ENCODE assay signal across 19 cellular contexts in genomic region chr20:3734111-3734843, GRCh38. TPM values are rescaled to one million over a fixed set of nuclear protein-coding genes. Genes with fewer than 3 reads are reported as not detected.
DNase-seq lines count a peak whose midpoint lies in the region; ATAC-seq, FAIRE-seq and TF ChIP-seq lines count a peak whose summit lies in the region.
"Had no signal": no experiment of that assay in that cellular context is flagged by ENCODE, and none has a peak within 500 bp of the region (broad histone marks: within the 10 kb centered on the region; RNA-seq: fewer than 3 reads in every experiment).

No MANE protein-coding gene starts in this region.

- no peak overlapping the region for H2BK15ac ChIP-seq in mesendoderm (replicated peaks; ENCODE audit: low read depth)

- no peak overlapping the region for H2AK5ac ChIP-seq in mesendoderm (ENCODE audit: low read length)

- peaks cover 29 to 40% of the 10 kb centered on the region in 2 donors for H3K27me3 Mint-ChIP-seq in T-cell

- no peak for FAIRE-seq in H54 (lab: Jason Lieb, UNC)
- FAIRE-seq: D721Med had no signal

- no peak overlapping the region for H3K27ac Mint-ChIP-seq in T-cell
- H3K27ac Mint-ChIP-seq: activated naive CD8-positive, alpha-beta T cell treated with anti-CD3 and anti-CD28 coated beads for 36 hours had no signal

- POLR2A ChIA-PET in T-cell (lab: Charles Lee), result no interaction called here

- H3K4me1 Mint-ChIP-seq in T-cell, result peaks cover 0 to 3% (median 0%) of the 10 kb centered on the region in 3 donors
- H3K4me1 Mint-ChIP-seq: activated naive CD8-positive, alpha-beta T cell treated with anti-CD3 and anti-CD28 coated beads for 36 hours had no signal

- TF ChIP-seq CTCF in lower lobe of right lung (IDR thresholded peaks at IDR 0.05) (no peak), testis (IDR thresholded peaks at IDR 0.05) (no peak)

- no peak overlapping the region for H3K56ac ChIP-seq in mesendoderm (ENCODE audit: low read length)

- H3K23ac ChIP-seq in mesendoderm (ENCODE audit: low read length), result no peak overlapping the region

- no peak overlapping the region for H4K8ac ChIP-seq in mesendoderm (ENCODE audit: low read depth, low read length)

- H3K4me3 ChIP-seq in lower lobe of right lung (peak overlapping the region; percentile 62), testis (no peak overlapping the region), mesendoderm (ENCODE audit: low read length) (no peak overlapping the region)
- H3K4me3 ChIP-seq: cardiac muscle cell had no signal

- 62% methylated on average over 12 of the region's 12 CpGs for WGBS in testis, 2 donors
- WGBS in mesendoderm (ENCODE audit: extremely low coverage, insufficient coverage, low lambda C conversion rate), result no CpG with 5 or more reads among the region's 12 CpGs

- H3K9ac ChIP-seq in mesendoderm (ENCODE audit: low read length), result no peak overlapping the region

- H3K27ac ChIP-seq in lower lobe of right lung (peak overlapping the region; percentile 79), testis (peak overlapping the region in 1 of 2 donors; percentile 19), mesendoderm (ENCODE audit: low read depth, low read length) (no peak overlapping the region)
- H3K27ac ChIP-seq: cardiac muscle cell, foreskin keratinocyte had no signal

- peak; percentile 55 for ATAC-seq in esophagus mucosa
- ATAC-seq in lower lobe of right lung, result peak; percentile 50 to 56
- ATAC-seq in T-cell (replicated peaks in 1 of 4), result no peak
- ATAC-seq: foreskin keratinocyte had no signal

- H3K4me1 ChIP-seq in lower lobe of right lung (peaks cover 60% of the 10 kb centered on the region), testis (no peaks in the 10 kb centered on the region), mesendoderm (ENCODE audit: control insufficient read depth, low read depth, low read length) (peaks cover 2% of the 10 kb centered on the region)
- H3K4me1 ChIP-seq: foreskin keratinocyte had no signal

- no peaks in the 10 kb centered on the region for H3K9me3 ChIP-seq in lower lobe of right lung
- H3K9me3 ChIP-seq in testis, result no peaks in the 10 kb centered on the region
- H3K9me3 ChIP-seq: BE2C, ovary had no signal

- CTCF ChIA-PET in T-cell (lab: Charles Lee), result interaction anchor here in 1 of 2 donors (0.7 kb wide), 1 partner anchor 318 kb away, joined by 4 read pairs; no protein-coding TSS in a partner anchor

- H3K79me2 ChIP-seq in mesendoderm (ENCODE audit: control insufficient read depth, insufficient read depth, low read length), result no peaks in the 10 kb centered on the region

- no peak overlapping the region for H2BK120ac ChIP-seq in mesendoderm (ENCODE audit: low read depth, low read length)

- no peak overlapping the region for H3K18ac ChIP-seq in mesendoderm (ENCODE audit: low read length)

- H2BK5ac ChIP-seq in mesendoderm (ENCODE audit: low read length), result no peak overlapping the region

- peaks cover 16% of the 10 kb centered on the region for H3K27me3 ChIP-seq in lower lobe of right lung (ENCODE audit: low read depth)
- no peaks in the 10 kb centered on the region for H3K27me3 ChIP-seq in testis
- H3K27me3 ChIP-seq in mesendoderm (ENCODE audit: insufficient read depth, low read length, poor library complexity), result no peaks in the 10 kb centered on the region
- H3K27me3 ChIP-seq: BE2C, ovary had no signal

- H3K36me3 ChIP-seq in lower lobe of right lung, result peaks cover 4% of the 10 kb centered on the region
- H3K36me3 ChIP-seq in testis (ENCODE audit: low read depth, missing control alignments), result no peaks in the 10 kb centered on the region
- no peaks in the 10 kb centered on the region for H3K36me3 ChIP-seq in mesendoderm (ENCODE audit: control insufficient read depth, insufficient read depth, low read length)
- H3K36me3 ChIP-seq: BE2C, cardiac muscle cell, ovary had no signal

- peak; percentile 17 for DNase-seq in NCI-H2029 (lab: John Stamatoyannopoulos, UW)
- DNase-seq in lower lobe of right lung, result peak; percentile 65
- DNase-seq in testis, result peak; percentile 43
- DNase-seq in T-helper 1 cell, result no peak
- no peak for DNase-seq in mesendoderm
- DNase-seq in T-cell, result no peak
- DNase-seq in H54 (ENCODE audit: insufficient read length, low spot score), result no peak
- DNase-seq: activated CD4-positive, alpha-beta T cell treated with anti-CD3 and anti-CD28 coated beads, Interleukin-2, amount 50 U/mL, for 4 hours; activated naive CD8-positive, alpha-beta T cell treated with anti-CD3 and anti-CD28 coated beads for 36 hours; activated T-cell treated with anti-CD3 and anti-CD28 coated beads, Interleukin-2, amount 50 U/mL, for 1 hour; BE2C; foreskin keratinocyte; NCI-H1436 treated with DMSO at 0.1 percent for 48 hours; stimulated activated naive CD4-positive, alpha-beta T cell treated with Interleukin-2 at 50 U/mL for 16 hours had no signal

- no peak overlapping the region for H4K5ac ChIP-seq in mesendoderm (ENCODE audit: low read length)

- intact Hi-C loops in lower lobe of right lung (cut with DNase I), result no loop called here
- intact Hi-C loops in testis (cut with DNase I; ENCODE audit: low total_unique reads), result no loop called here

- TF ChIP-seq POLR2A in testis (IDR thresholded peaks at IDR 0.05), result no peak
- TF ChIP-seq POLR2A in H54 (IDR thresholded peaks at IDR 0.05; ENCODE audit: low read depth, low read length), result no peak

- H3K4me3 Mint-ChIP-seq in T-cell, result no peak overlapping the region
- H3K4me3 Mint-ChIP-seq: activated naive CD8-positive, alpha-beta T cell treated with anti-CD3 and anti-CD28 coated beads for 36 hours had no signal

- H3K79me1 ChIP-seq in mesendoderm (ENCODE audit: low read length), result no peaks in the 10 kb centered on the region

- H3K4me2 ChIP-seq in mesendoderm (ENCODE audit: low read length), result no peak overlapping the region

- no peaks in the 10 kb centered on the region for H3K9me3 Mint-ChIP-seq in T-cell
- H3K9me3 Mint-ChIP-seq: activated naive CD8-positive, alpha-beta T cell treated with anti-CD3 and anti-CD28 coated beads for 36 hours had no signal

- no peaks in the 10 kb centered on the region for H3K36me3 Mint-ChIP-seq in T-cell
- H3K36me3 Mint-ChIP-seq: activated naive CD8-positive, alpha-beta T cell treated with anti-CD3 and anti-CD28 coated beads for 36 hours had no signal

- no peak overlapping the region for H3K4ac ChIP-seq in mesendoderm (ENCODE audit: low read depth, low read length)

RNA-seq across cellular contexts. Expression of gene HSPA12B, which starts 1.8 kb away (rescaled TPM):
- total RNA-seq in esophagus mucosa, result 1.2 TPM
- total RNA-seq in lower lobe of right lung, result 36.9 TPM
- 10 to 100 TPM; 10.7 to 11.1 TPM for total RNA-seq in testis
- polyA plus RNA-seq in testis (ENCODE audit: insufficient read depth, low read depth, low replicate concordance), result 8.0 TPM
- polyA plus RNA-seq in mesendoderm (2013, experiment 1 of 2), result 1.3 TPM
- 1.1 TPM for polyA plus RNA-seq in mesendoderm (2013, experiment 2 of 2)
- total RNA-seq in T-cell, result under 1 TPM in 2 of 5 donors, not detected in 3; 0.10 to 0.12 TPM
- total RNA-seq: activated naive CD8-positive, alpha-beta T cell treated with anti-CD3 and anti-CD28 coated beads for 36 hours; NCI-H460 had no signal
- polyA plus RNA-seq: cardiac muscle cell had no signal

RNA-seq across cellular contexts. Expression of gene SIGLEC1, which starts 21.9 kb away (rescaled TPM):
- 0.80 TPM for total RNA-seq in esophagus mucosa
- total RNA-seq in lower lobe of right lung, result 114 TPM
- total RNA-seq in testis, result 1 to 10 TPM; 4.3 to 9.4 TPM
- polyA plus RNA-seq in testis (ENCODE audit: insufficient read depth, low read depth, low replicate concordance), result 6.6 TPM
- not detected for polyA plus RNA-seq in mesendoderm (2013, experiment 1 of 2)
- polyA plus RNA-seq in mesendoderm (2013, experiment 2 of 2), result not detected
- total RNA-seq in T-cell, result under 1 TPM in 3 of 5 donors, not detected in 2; 0.06 to 0.16 (median 0.12) TPM
- total RNA-seq: activated naive CD8-positive, alpha-beta T cell treated with anti-CD3 and anti-CD28 coated beads for 36 hours; cardiac muscle cell; foreskin keratinocyte; NCI-H460 had no signal
- polyA plus RNA-seq: cardiac muscle cell, foreskin keratinocyte had no signal

RNA-seq across cellular contexts. Expression of gene ADISSP, which starts 33.3 kb away (rescaled TPM):
- total RNA-seq in esophagus mucosa (29.1 TPM), lower lobe of right lung (33.2 TPM), testis (10 to 100 TPM; 17.6 to 19.7 TPM), T-cell (10 to 100 TPM; 16.2 to 28.7 (median 22.6) TPM)
- 36.5 TPM for polyA plus RNA-seq in testis (ENCODE audit: insufficient read depth, low read depth, low replicate concordance)
- 73.8 TPM for polyA plus RNA-seq in mesendoderm (2013, experiment 1 of 2)
- 74.7 TPM for polyA plus RNA-seq in mesendoderm (2013, experiment 2 of 2)

RNA-seq across cellular contexts. Expression of gene SPEF1, which starts 47.0 kb away (rescaled TPM):
- total RNA-seq in esophagus mucosa, result not detected
- total RNA-seq in lower lobe of right lung, result 3.9 TPM
- 10 to 100 TPM in 1 of 2 donors, 1 to 10 TPM in 1; 9.8 to 12.1 TPM for total RNA-seq in testis
- 28.8 TPM for polyA plus RNA-seq in testis (ENCODE audit: insufficient read depth, low read depth, low replicate concordance)
- polyA plus RNA-seq in mesendoderm (2013, experiment 1 of 2), result 0.10 TPM
- 0.21 TPM for polyA plus RNA-seq in mesendoderm (2013, experiment 2 of 2)
- under 1 TPM in 1 of 5 donors, not detected in 4; 0.16 TPM for total RNA-seq in T-cell

RNA-seq across cellular contexts. Expression of gene CENPB, which starts 52.3 kb away (rescaled TPM):
- 50.8 TPM for total RNA-seq in esophagus mucosa
- total RNA-seq in lower lobe of right lung, result 76.2 TPM
- 10 to 100 TPM; 32.2 to 44.1 TPM for total RNA-seq in testis
- 24.8 TPM for polyA plus RNA-seq in testis (ENCODE audit: insufficient read depth, low read depth, low replicate concordance)
- 22.3 TPM for polyA plus RNA-seq in mesendoderm (2013, experiment 1 of 2)
- polyA plus RNA-seq in mesendoderm (2013, experiment 2 of 2), result 21.5 TPM
- 10 to 100 TPM; 37.0 to 79.0 (median 60.8) TPM for total RNA-seq in T-cell

Comparison
In these comparisons a context has a peak if more than half of its experiments do, and no peak if none do; other contexts are left out.
1. DNase-seq: peak in NCI-H2029 (single experiment), lower lobe of right lung (single experiment) and testis (single experiment); none in T-helper 1 cell (0 of 5), mesendoderm (single experiment), T-cell (0 of 34) and H54 (single experiment).
2. ATAC-seq: peak in esophagus mucosa (single experiment) and lower lobe of right lung (2 of 2); none in T-cell (0 of 4).
3. RNA of gene SIGLEC1, which starts 21.9 kb away (total RNA-seq): 114 TPM in lower lobe of right lung (single experiment); 4.3 to 9.4 TPM in testis, 0.80 TPM in esophagus mucosa (single experiment) and 0.06 to 0.16 TPM in T-cell; every median in the first group is over 10 times any median in the second.